ENCODE assay signal across 1 cellular context in the genomic region with DNA sequence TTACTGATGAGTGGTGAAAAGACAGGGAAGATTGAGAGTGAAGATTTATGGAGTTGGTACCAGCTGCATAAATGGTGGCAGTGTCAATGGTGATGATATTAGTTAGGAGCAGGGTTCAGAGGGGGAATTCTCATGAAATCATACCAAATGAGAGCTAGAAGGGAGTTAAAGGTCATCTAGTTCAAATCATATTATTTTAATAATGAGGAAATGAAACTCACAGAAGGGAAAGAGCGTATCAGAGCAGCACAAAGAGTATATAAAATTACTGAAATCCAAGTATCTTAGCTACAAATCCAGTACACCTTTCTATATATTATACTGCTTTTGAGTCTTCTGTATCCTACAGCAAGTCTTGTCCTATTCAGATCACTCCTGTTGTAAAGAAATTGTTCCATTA.
TF ChIP-seq lines count a peak whose summit lies in the region.

No MANE protein-coding gene starts in this region.

TF ChIP-seq in A549, 52 proteins besides CTCF, POLR2A, EP300 and RAD21 (continued from another document):
- TF ChIP-seq MAZ (IDR thresholded peaks at IDR 0.05; ENCODE audit: borderline replicate concordance, low read depth, low read length) (no peak), SREBF2 (IDR thresholded peaks at IDR 0.05) (no peak), FOSL2 (IDR thresholded peaks at IDR 0.05) (no peak), FOSL2 (CRISPR knock-in tag; IDR thresholded peaks at IDR 0.05) (no peak)
- TF ChIP-seq, protein P1, sequence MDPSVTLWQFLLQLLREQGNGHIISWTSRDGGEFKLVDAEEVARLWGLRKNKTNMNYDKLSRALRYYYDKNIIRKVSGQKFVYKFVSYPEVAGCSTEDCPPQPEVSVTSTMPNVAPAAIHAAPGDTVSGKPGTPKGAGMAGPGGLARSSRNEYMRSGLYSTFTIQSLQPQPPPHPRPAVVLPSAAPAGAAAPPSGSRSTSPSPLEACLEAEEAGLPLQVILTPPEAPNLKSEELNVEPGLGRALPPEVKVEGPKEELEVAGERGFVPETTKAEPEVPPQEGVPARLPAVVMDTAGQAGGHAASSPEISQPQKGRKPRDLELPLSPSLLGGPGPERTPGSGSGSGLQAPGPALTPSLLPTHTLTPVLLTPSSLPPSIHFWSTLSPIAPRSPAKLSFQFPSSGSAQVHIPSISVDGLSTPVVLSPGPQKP (IDR thresholded peaks at IDR 0.05; ENCODE audit: low read depth, low read length), result no peak
